In the genomic region with DNA sequence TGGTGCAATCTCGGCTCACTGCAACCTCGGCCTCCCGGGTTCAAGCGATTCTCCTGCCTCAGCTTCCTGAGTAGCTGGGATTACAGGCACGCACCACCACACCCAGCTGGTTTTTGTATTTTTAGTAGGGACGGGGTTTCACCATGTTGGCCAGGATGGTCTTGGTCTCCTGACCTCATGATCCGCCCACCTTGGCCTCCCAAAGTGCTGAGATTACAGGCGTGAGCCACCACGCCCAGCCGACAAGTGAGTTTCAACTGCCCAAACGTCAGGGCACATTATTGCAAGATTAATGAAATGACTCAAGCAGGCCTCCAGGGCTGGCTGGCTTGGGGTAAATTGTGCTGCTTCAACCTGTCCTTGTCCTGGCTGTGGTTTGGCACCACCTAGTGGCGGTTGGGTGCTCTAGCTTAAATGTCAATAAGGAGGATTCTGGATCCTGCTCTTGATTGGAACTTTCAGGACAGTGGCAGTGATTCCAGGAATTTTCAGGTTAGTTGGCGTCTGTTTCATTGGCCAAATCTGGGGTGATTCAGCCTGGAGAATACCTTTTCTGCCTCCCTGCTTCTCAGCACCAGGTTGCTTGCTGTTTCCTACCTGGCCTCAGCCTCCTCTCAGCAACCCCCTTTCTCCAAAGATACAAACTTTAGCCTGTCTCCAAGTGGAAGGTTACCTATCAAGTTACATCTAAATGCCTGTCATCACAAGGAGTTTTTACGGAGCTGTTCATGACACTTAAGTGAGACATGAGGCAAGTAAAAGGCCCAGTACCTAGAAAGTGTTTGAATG, we compare ENCODE assay signal across 8 cellular contexts. TPM values are rescaled to one million over a fixed set of nuclear protein-coding genes. Genes with fewer than 3 reads are reported as not detected.
DNase-seq lines count a peak whose midpoint lies in the region; ATAC-seq, FAIRE-seq and TF ChIP-seq lines count a peak whose summit lies in the region.

No MANE protein-coding gene starts in this region.

- TF ChIP-seq RAD21 in A549 (conservative IDR thresholded peaks at IDR 0.05 in 1 of 2, IDR thresholded peaks at IDR 0.05 in 1 of 2): peak; percentile 93 to 96

- POLR2A ChIA-PET in A549 (lab: Yijun Ruan, JAX): interaction anchor here (1.1 to 1.5 kb wide), 2 partner anchors 10 to 63 kb away, joined by 5 read pairs; partner anchors contain the start of gene LIMD1

- peak; percentile 89 to 91 for ATAC-seq in A549
- peak; percentile 59 for ATAC-seq in GM18511 (IDR thresholded peaks at IDR 0.05; ENCODE audit: unreplicated experiment)
- ATAC-seq in HG03571 (IDR thresholded peaks at IDR 0.05; ENCODE audit: unreplicated experiment): peak; percentile 49

- DNase-seq in A549 (ENCODE audit: low read depth in 1 of 2, low spot score in 1 of 2) (peak; percentile 87 to 95), NCI-H82 treated with DMSO at 0.1 percent for 48 hours (lab: John Stamatoyannopoulos, UW; ENCODE audit: unreplicated experiment) (peak; percentile 58), medulla oblongata (ENCODE audit: extremely low spot score) (peak; percentile 97)
- DNase-seq in activated CD4-positive, alpha-beta T cell treated with anti-CD3 and anti-CD28 coated beads, Interleukin-2, amount 50 U/mL, for 48 hours: peak; percentile 86 to 90
- peak; percentile 81 for DNase-seq in effector CD4-positive, alpha-beta T cell
- DNase-seq in stimulated activated CD8-positive, alpha-beta memory T cell treated with anti-CD3 and anti-CD28 coated beads, Interleukin-15, amount 100 ng/mL, for 24 hours (ENCODE audit: low read depth): peak; percentile 57

- TF ChIP-seq POLR2A in A549 (IDR thresholded peaks at IDR 0.05; ENCODE audit: low read length): no peak

- 21% methylated on average over 14 of the region's 14 CpGs for WGBS in A549 (ENCODE audit: missing lambda C conversion rate)

- peak overlapping the region; percentile 71 to 86 for H3K27ac ChIP-seq in A549

- 0 out of 3 replicates have a peak, but pooled peaks cover 2% of the 10 kb centered on the region for H3K9me3 ChIP-seq in A549

- peak overlapping the region; percentile 36; the same call in 2 of the 3 replicates for H3K4me2 ChIP-seq in A549

- FAIRE-seq in A549 (lab: Jason Lieb, UNC): no peak

- no peak; a peak in 1 of 5 replicates for TF ChIP-seq EP300 in A549 (IDR thresholded peaks at IDR 0.05)

- no peak overlapping the region for H3K4me3 ChIP-seq in A549

- peaks cover 64% of the 10 kb centered on the region for H3K4me1 ChIP-seq in A549

- CTCF ChIA-PET in A549 (lab: Yijun Ruan, JAX): interaction anchor here (0.6 to 5.5 kb wide), 35 partner anchors 10 to 620 kb away, joined by 3 to 70 read pairs (median 4); no protein-coding TSS in a partner anchor

- peak; percentile 79 for TF ChIP-seq CTCF in A549 (IDR thresholded peaks at IDR 0.05)

TF ChIP-seq in A549, 52 proteins besides CTCF, POLR2A, EP300 and RAD21 (continues in another document):
- TF ChIP-seq ATOH8 (CRISPR knock-in tag; IDR thresholded peaks at IDR 0.05; ENCODE audit: low read depth): no peak
- no peak for TF ChIP-seq HOXB5 (CRISPR knock-in tag; IDR thresholded peaks at IDR 0.05)
- TF ChIP-seq PHF8 (IDR thresholded peaks at IDR 0.05; ENCODE audit: borderline replicate concordance, low read depth): no peak
- TF ChIP-seq POLR2AphosphoS2 (conservative IDR thresholded peaks at IDR 0.05; ENCODE audit: low read length): no peak
- TF ChIP-seq, protein P1, sequence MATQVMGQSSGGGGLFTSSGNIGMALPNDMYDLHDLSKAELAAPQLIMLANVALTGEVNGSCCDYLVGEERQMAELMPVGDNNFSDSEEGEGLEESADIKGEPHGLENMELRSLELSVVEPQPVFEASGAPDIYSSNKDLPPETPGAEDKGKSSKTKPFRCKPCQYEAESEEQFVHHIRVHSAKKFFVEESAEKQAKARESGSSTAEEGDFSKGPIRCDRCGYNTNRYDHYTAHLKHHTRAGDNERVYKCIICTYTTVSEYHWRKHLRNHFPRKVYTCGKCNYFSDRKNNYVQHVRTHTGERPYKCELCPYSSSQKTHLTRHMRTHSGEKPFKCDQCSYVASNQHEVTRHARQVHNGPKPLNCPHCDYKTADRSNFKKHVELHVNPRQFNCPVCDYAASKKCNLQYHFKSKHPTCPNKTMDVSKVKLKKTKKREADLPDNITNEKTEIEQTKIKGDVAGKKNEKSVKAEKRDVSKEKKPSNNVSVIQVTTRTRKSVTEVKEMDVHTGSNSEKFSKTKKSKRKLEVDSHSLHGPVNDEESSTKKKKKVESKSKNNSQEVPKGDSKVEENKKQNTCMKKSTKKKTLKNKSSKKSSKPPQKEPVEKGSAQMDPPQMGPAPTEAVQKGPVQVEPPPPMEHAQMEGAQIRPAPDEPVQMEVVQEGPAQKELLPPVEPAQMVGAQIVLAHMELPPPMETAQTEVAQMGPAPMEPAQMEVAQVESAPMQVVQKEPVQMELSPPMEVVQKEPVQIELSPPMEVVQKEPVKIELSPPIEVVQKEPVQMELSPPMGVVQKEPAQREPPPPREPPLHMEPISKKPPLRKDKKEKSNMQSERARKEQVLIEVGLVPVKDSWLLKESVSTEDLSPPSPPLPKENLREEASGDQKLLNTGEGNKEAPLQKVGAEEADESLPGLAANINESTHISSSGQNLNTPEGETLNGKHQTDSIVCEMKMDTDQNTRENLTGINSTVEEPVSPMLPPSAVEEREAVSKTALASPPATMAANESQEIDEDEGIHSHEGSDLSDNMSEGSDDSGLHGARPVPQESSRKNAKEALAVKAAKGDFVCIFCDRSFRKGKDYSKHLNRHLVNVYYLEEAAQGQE (IDR thresholded peaks at IDR 0.05): no peak
- TF ChIP-seq NPAS2 (CRISPR knock-in tag; IDR thresholded peaks at IDR 0.05; ENCODE audit: borderline replicate concordance): no peak
- TF ChIP-seq HOXB13 (CRISPR knock-in tag; IDR thresholded peaks at IDR 0.05; ENCODE audit: low read depth): no peak
- TF ChIP-seq, protein P2, sequence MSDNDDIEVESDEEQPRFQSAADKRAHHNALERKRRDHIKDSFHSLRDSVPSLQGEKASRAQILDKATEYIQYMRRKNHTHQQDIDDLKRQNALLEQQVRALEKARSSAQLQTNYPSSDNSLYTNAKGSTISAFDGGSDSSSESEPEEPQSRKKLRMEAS (IDR thresholded peaks at IDR 0.05): 0 out of 2 replicates have a peak, but pooled peaks have one; percentile 46
- no peak for TF ChIP-seq CBX2 (IDR thresholded peaks at IDR 0.05; ENCODE audit: borderline replicate concordance, low read depth)
- TF ChIP-seq JUNB (IDR thresholded peaks at IDR 0.05): no peak
- TF ChIP-seq TP53 (CRISPR knock-in tag; IDR thresholded peaks at IDR 0.05): no peak
- TF ChIP-seq EHMT2 (IDR thresholded peaks at IDR 0.05; ENCODE audit: low read depth): no peak
- 0 out of 5 replicates have a peak, but pooled peaks of 1 of the 2 experiments have one; percentile 16 for TF ChIP-seq JUN (IDR thresholded peaks at IDR 0.05)
- TF ChIP-seq, protein P3, sequence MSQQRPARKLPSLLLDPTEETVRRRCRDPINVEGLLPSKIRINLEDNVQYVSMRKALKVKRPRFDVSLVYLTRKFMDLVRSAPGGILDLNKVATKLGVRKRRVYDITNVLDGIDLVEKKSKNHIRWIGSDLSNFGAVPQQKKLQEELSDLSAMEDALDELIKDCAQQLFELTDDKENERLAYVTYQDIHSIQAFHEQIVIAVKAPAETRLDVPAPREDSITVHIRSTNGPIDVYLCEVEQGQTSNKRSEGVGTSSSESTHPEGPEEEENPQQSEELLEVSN (IDR thresholded peaks at IDR 0.05; ENCODE audit: borderline replicate concordance, low read depth): no peak
- no peak for TF ChIP-seq CHD2 (IDR thresholded peaks at IDR 0.05; ENCODE audit: low read length, partially characterized antibody)
- TF ChIP-seq HMGXB4 (CRISPR knock-in tag; IDR thresholded peaks at IDR 0.05; ENCODE audit: borderline replicate concordance): no peak
- TF ChIP-seq, protein P4, sequence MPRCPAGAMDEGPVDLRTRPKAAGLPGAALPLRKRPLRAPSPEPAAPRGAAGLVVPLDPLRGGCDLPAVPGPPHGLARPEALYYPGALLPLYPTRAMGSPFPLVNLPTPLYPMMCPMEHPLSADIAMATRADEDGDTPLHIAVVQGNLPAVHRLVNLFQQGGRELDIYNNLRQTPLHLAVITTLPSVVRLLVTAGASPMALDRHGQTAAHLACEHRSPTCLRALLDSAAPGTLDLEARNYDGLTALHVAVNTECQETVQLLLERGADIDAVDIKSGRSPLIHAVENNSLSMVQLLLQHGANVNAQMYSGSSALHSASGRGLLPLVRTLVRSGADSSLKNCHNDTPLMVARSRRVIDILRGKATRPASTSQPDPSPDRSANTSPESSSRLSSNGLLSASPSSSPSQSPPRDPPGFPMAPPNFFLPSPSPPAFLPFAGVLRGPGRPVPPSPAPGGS (IDR thresholded peaks at IDR 0.05): no peak
- no peak for TF ChIP-seq RFX5 (IDR thresholded peaks at IDR 0.05)
- TF ChIP-seq RNF2 (IDR thresholded peaks at IDR 0.05; ENCODE audit: borderline replicate concordance, low read depth): no peak
- TF ChIP-seq ZFP36 (IDR thresholded peaks at IDR 0.05; ENCODE audit: borderline replicate concordance, partially characterized antibody): no peak
- TF ChIP-seq CEBPB (IDR thresholded peaks at IDR 0.05): peak; percentile 35 to 47; a peak in 3 of 4 replicates

RNA-seq across cellular contexts. Expression of gene SACM1L, which starts 32.4 kb away (rescaled TPM):
- polyA plus RNA-seq in A549 (2011; rRNA removed) (24.8 and 27.8 TPM in 2 replicates), A549 (2017; fragmentation: RNase III; extraction: RNeasy Plus Mini Kit Qiagen cat#74134 plus additional on column Dnase treatment) (21.1 to 24.9 TPM (median 22.6 TPM) in 3 replicates)
- polyA plus RNA-seq in A549 (2012; cell fraction: cytosol; rRNA removed): 6.1 and 7.2 TPM in 2 replicates
- polyA plus RNA-seq in A549 (2012; cell fraction: nucleus; rRNA removed): 5.5 and 8.3 TPM in 2 replicates
- polyA minus RNA-seq in A549 (2011; rRNA and poly(A)+ RNA removed): 19.3 and 24.1 TPM in 2 replicates
